ENCODE assay signal across 9 cellular contexts in genomic region chr7:75738604-75738974, GRCh38. TPM values are rescaled to one million over a fixed set of nuclear protein-coding genes. Genes with fewer than 3 reads are reported as not detected.
A peak's percentile ranks its signal among the peaks of the same experiment; 100 is the strongest.
DNase-seq lines count a peak whose midpoint lies in the region; ATAC-seq, FAIRE-seq and TF ChIP-seq lines count a peak whose summit lies in the region.
"Had no signal": no experiment of that assay in that cellular context is flagged by ENCODE, and none has a peak within 500 bp of the region (broad histone marks: within the 10 kb centered on the region; RNA-seq: fewer than 3 reads in every experiment).

Gene HIP1 (minus strand): TSS chr7:75738941. CDS start chr7:75738920, 21 bp downstream.

- peaks cover 16% of the 10 kb centered on the region for H3K27me3 Mint-ChIP-seq in nephron (ENCODE audit: low read depth)

- H3K27me3 ChIP-seq in OCI-LY1 (ENCODE audit: insufficient read depth, low read length) (no peaks in the 10 kb centered on the region), endothelial cell of umbilical vein (ENCODE audit: control insufficient read depth in 2 of 2, insufficient read depth in 2 of 2, low read length in 2 of 2) (no peaks in the 10 kb centered on the region)

- peak; percentile 5 for ATAC-seq in GM21447 (IDR thresholded peaks at IDR 0.05; ENCODE audit: unreplicated experiment)

- peak within 1 kb of the TSS; percentile 57 to 81 (median 67) for H3K27ac Mint-ChIP-seq in nephron

- CTCF ChIA-PET in endothelial cell of umbilical vein (lab: Charles Lee) = interaction anchor here (0.7 to 2.6 kb wide), 5 partner anchors 18 to 282 kb away, joined by 3 to 12 read pairs (median 3); no protein-coding TSS in a partner anchor

- no peak within 1 kb of the TSS for H3K27ac ChIP-seq in OCI-LY1 (ENCODE audit: low read depth, low read length, poor library complexity, severe bottlenecking)
- H3K27ac ChIP-seq in endothelial cell of umbilical vein (ENCODE audit: insufficient read depth, low read depth, low read length) = peak within 1 kb of the TSS; percentile 55
- H3K27ac ChIP-seq: epithelial cell of prostate had no signal

- TF ChIP-seq POLR2A in endothelial cell of umbilical vein (IDR thresholded peaks at IDR 0.05; ENCODE audit: low read depth, low read length) = no peak

- dilution Hi-C loops in endothelial cell of umbilical vein (cut with MboI; ENCODE audit: extremely low pct_ligation_motif_present, low sequenced_read_pairs) = no loop called here

- H3K9me3 Mint-ChIP-seq in nephron = no peaks in the 10 kb centered on the region

- peak within 1 kb of the TSS; percentile 84 for H3K9ac ChIP-seq in OCI-LY1 (ENCODE audit: low read length)
- H3K9ac ChIP-seq in endothelial cell of umbilical vein (replicated peaks; ENCODE audit: extremely low read depth, insufficient read depth, low read length) = peak within 1 kb of the TSS; percentile 74

- peak within 1 kb of the TSS; percentile 98 for H3K4me2 ChIP-seq in OCI-LY1 (ENCODE audit: low read length)
- peak within 1 kb of the TSS; percentile 97 for H3K4me2 ChIP-seq in endothelial cell of umbilical vein (ENCODE audit: insufficient read depth, low read length)

- no peak for DNase-seq in endothelial cell of umbilical vein (ENCODE audit: low read depth, low spot score)
- no peak for DNase-seq in stimulated activated naive CD4-positive, alpha-beta T cell treated with Interleukin-2 at 50 U/mL for 16 hours (lab: John Stamatoyannopoulos, UW)
- no peak for DNase-seq in stimulated activated CD4-positive, alpha-beta T cell treated with anti-CD3 and anti-CD28 coated beads, Interleukin-1b, Interleukin-23, amount 100 ng/mL, for 48 hours
- DNase-seq in NCI-H1092 (lab: John Stamatoyannopoulos, UW) = no peak
- no peak for DNase-seq in NCI-H187 (lab: John Stamatoyannopoulos, UW)

- H3K4me3 Mint-ChIP-seq in nephron = peak within 1 kb of the TSS; percentile 95 to 98 (median 97)

- H2AFZ ChIP-seq in OCI-LY1 (ENCODE audit: low read length) (peak within 1 kb of the TSS; percentile 86; the same call in 1 of the 2 replicates), endothelial cell of umbilical vein (ENCODE audit: low read depth, low read length) (peak within 1 kb of the TSS; percentile 99)

- intact Hi-C loops in endothelial cell of umbilical vein (cut with micrococcal nuclease) = loop anchor here (2.0 kb wide), 3 partner anchors 68 to 140 kb away; no protein-coding TSS in a partner anchor

- H3K9me2 ChIP-seq in OCI-LY1 (ENCODE audit: low read depth, low read length) = no peaks in the 10 kb centered on the region

- no TSS peak for BruUV-seq in endothelial cell of umbilical vein (replicated peaks; lab: Mats Ljungman, UMichigan)

- peak within 1 kb of the TSS; percentile 90 for H3K4me3 ChIP-seq in OCI-LY1 (ENCODE audit: low read depth, low read length, poor library complexity, severe bottlenecking)
- peak within 1 kb of the TSS; percentile 54 to 99 (median 91) for H3K4me3 ChIP-seq in endothelial cell of umbilical vein (replicated peaks in 1 of 3; ENCODE audit: insufficient read depth in 1 of 3, low read depth in 1 of 3, low read length in 3 of 3)

- H3K9me1 ChIP-seq in endothelial cell of umbilical vein (replicated peaks; ENCODE audit: control insufficient read depth, extremely low read depth, insufficient read depth, low read length) = no peaks in the 10 kb centered on the region

- H3K4me1 Mint-ChIP-seq in nephron = peaks cover 23% of the 10 kb centered on the region

- no peaks in the 10 kb centered on the region for H3K36me3 Mint-ChIP-seq in nephron (ENCODE audit: low read depth)

- H3K4me1 ChIP-seq in OCI-LY1 (ENCODE audit: insufficient read depth, low read length, severe bottlenecking) (peaks cover 26% of the 10 kb centered on the region), endothelial cell of umbilical vein (ENCODE audit: control insufficient read depth, extremely low read depth, insufficient read depth, low read length) (peaks cover 6% of the 10 kb centered on the region)

- FAIRE-seq in endothelial cell of umbilical vein (lab: Jason Lieb, UNC) = no peak

- no peaks in the 10 kb centered on the region for H3K79me2 ChIP-seq in OCI-LY1 (ENCODE audit: insufficient read depth, low read length)
- H3K79me2 ChIP-seq in endothelial cell of umbilical vein (ENCODE audit: control insufficient read depth, insufficient read depth, low read length) = no peaks in the 10 kb centered on the region

- H4K20me1 ChIP-seq in OCI-LY1 (ENCODE audit: insufficient read depth, low read length) = no peaks in the 10 kb centered on the region
- no peaks in the 10 kb centered on the region for H4K20me1 ChIP-seq in endothelial cell of umbilical vein (replicated peaks; ENCODE audit: control insufficient read depth, extremely low read depth, insufficient read depth, low read length)

- POLR2A ChIA-PET in endothelial cell of umbilical vein (lab: Charles Lee) = interaction anchor here (1.2 kb wide), 1 partner anchor 9 kb away, joined by 4 read pairs; no protein-coding TSS in a partner anchor

- H3F3A ChIP-seq in OCI-LY1 (ENCODE audit: insufficient read depth, low read length) = no peaks in the 10 kb centered on the region

- H3K9me3 ChIP-seq in OCI-LY1 (ENCODE audit: low read length) = no peaks in the 10 kb centered on the region
- H3K9me3 ChIP-seq in endothelial cell of umbilical vein (replicated peaks; ENCODE audit: control insufficient read depth, insufficient read depth, low read length) = no peaks in the 10 kb centered on the region

- TF ChIP-seq CTCF in OCI-LY1 (IDR thresholded peaks at IDR 0.05; ENCODE audit: low read length) = no peak
- no peak for TF ChIP-seq CTCF in endothelial cell of umbilical vein (IDR thresholded peaks at IDR 0.05; ENCODE audit: extremely low read depth in 1 of 2, insufficient read depth in 1 of 2, low read depth in 1 of 2, low read length in 2 of 2)
- TF ChIP-seq CTCF in nephron (IDR thresholded peaks at IDR 0.05; ENCODE audit: unreplicated experiment in 3 of 3) = no peak

- H3K36me3 ChIP-seq in OCI-LY1 (ENCODE audit: insufficient read depth, low read length) = no peaks in the 10 kb centered on the region
- H3K36me3 ChIP-seq in endothelial cell of umbilical vein (ENCODE audit: control insufficient read depth in 2 of 2, extremely low read depth in 1 of 2, insufficient read depth in 2 of 2, low read length in 2 of 2) = no peaks in the 10 kb centered on the region

TF ChIP-seq in endothelial cell of umbilical vein, 7 proteins besides CTCF, POLR2A, EP300 and RAD21:
- TF ChIP-seq EZH2 (IDR thresholded peaks at IDR 0.05; ENCODE audit: borderline replicate concordance, low read depth, low read length, severe bottlenecking) = no peak
- TF ChIP-seq GATA2 (IDR thresholded peaks at IDR 0.05; ENCODE audit: insufficient read depth, insufficient read length, low read depth, low read length) = no peak
- TF ChIP-seq MAX (IDR thresholded peaks at IDR 0.05; ENCODE audit: insufficient read depth, insufficient read length) = no peak
- TF ChIP-seq MYC (IDR thresholded peaks at IDR 0.05; ENCODE audit: low read depth, low read length) = no peak
- no peak for TF ChIP-seq POLR2AphosphoS5 (IDR thresholded peaks at IDR 0.05; ENCODE audit: insufficient read depth, low read depth, low read length)
- no peak for TF ChIP-seq FOS (IDR thresholded peaks at IDR 0.05; ENCODE audit: borderline replicate concordance, insufficient read depth, low read length)
- no peak for TF ChIP-seq JUN (IDR thresholded peaks at IDR 0.05; ENCODE audit: borderline replicate concordance, insufficient read depth, insufficient read length, low read depth)
TF ChIP-seq in endothelial cell of umbilical vein: peak in this region for 0.

RNA-seq across cellular contexts. Expression of gene HIP1, which starts in this region (rescaled TPM):
- total RNA-seq in endothelial cell of umbilical vein = 45.1 and 47.6 TPM in 2 replicates
- 22.3 and 23.7 TPM in 2 replicates for polyA plus RNA-seq in endothelial cell of umbilical vein
- 20.9 and 22.7 TPM in 2 replicates for polyA plus RNA-seq in endothelial cell of umbilical vein (2011; cell fraction: cytosol; rRNA removed)
- polyA plus RNA-seq in endothelial cell of umbilical vein (2011; cell fraction: nucleus; rRNA removed) = 32.0 and 36.8 TPM in 2 replicates
- polyA plus RNA-seq in endothelial cell of umbilical vein (2012) = 22.1 and 27.9 TPM in 2 replicates
- 49.6 and 57.0 TPM in 2 replicates for polyA minus RNA-seq in endothelial cell of umbilical vein
- 9.5 TPM for polyA minus RNA-seq in endothelial cell of umbilical vein (2011; cell fraction: cytosol; rRNA and poly(A)+ RNA removed)
- polyA minus RNA-seq in endothelial cell of umbilical vein (2011; cell fraction: nucleus; rRNA and poly(A)+ RNA removed) = 32.5 and 38.5 TPM in 2 replicates
